ENCODE assay signal across 8 cellular contexts in the genomic region with DNA sequence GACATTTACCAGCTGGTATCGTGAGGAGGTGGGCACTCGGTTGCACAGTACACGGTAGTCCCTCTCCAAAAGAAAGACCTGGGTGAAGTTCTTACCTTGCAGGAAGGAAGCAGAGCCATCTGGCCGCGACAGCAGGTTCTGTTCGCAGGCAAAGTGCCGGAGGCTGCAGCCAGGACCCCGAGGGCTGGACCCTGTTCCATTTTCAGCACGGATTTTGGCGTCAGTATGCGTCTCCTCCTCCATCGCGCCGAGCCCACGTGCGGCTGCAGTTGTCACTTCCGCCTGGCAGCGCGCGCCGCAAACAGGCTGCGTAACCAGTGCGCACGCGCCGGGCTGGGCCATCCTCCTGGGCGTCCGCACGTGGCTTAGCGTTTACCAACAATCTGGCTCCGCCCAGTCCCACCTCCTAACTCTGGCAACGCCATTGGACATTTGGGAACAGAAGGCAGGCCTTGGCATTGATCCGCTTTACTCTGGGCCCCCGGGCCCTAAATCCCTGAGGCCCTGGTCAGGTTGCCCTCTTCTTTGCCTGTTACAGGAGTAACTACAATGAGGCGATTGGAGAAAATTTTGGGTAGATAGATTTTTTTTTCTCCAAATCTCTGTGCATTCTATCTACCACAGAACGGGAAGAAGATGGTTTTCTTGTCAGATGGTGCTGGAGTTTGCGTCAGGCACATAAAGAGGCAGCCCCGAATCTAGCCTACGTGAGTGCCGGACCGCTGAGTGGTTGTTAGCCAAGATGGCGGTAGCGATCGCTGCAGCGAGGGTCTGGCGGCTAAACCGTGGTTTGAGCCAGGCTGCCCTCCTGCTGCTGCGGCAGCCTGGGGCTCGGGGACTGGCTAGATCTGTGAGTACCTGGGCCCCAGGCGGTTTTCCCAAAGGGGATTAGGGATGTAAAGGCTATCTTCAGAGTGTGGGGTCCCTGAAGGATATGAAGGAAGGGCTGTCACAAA. TPM values are rescaled to one million over a fixed set of nuclear protein-coding genes. Genes with fewer than 3 reads are reported as not detected.
DNase-seq lines count a peak whose midpoint lies in the region; ATAC-seq and TF ChIP-seq lines count a peak whose summit lies in the region.

BCKDHA (plus strand) TSS at position 733 of the 956 bp plus-strand sequence; CDS start at position 743, 10 bp downstream.
EXOSC5 (minus strand) TSS at position 274 of the 956 bp plus-strand sequence; CDS start at position 243, 31 bp downstream.

- in situ Hi-C loops in GM13976 (cut with MboI; ENCODE audit: low sequenced_read_pairs, unreplicated experiment) = no loop called here

- intact Hi-C loops in T-helper 1 cell treated with Interleukin-12 subunit alpha and Interleukin-12 subunit beta and Interleukin-4 antibody, amounts not matched to agents 30 ng/mL and 1 ng/mL, for 36 hours (cut with micrococcal nuclease) = loop anchor here (1.0 to 5.0 kb wide), 13 partner anchors 33 to 954 kb away; partner anchors contain the start of genes ACTMAP, B9D2, COQ8B and DMAC2
- intact Hi-C loops in heart left ventricle (cut with DNase I) = loop anchor here in 8 of 10 donors (1.0 to 5.0 kb wide), 5 partner anchors 33 to 45 kb away; partner anchors contain the start of genes DMAC2 (in 6 of the 8), B9D2 (in 1 of the 8) and ERICH4 (in 1 of the 8)

- H3K36me3 Mint-ChIP-seq in type B pancreatic cell = no peaks in the 10 kb centered on the region

- H3K27me3 ChIP-seq in heart left ventricle = no peaks in the 10 kb centered on the region

- DNase-seq in GM13976 (ENCODE audit: low spot score) (peak; percentile 98), NCI-H146 treated with DMSO at 0.1 percent for 48 hours (lab: John Stamatoyannopoulos, UW; ENCODE audit: unreplicated experiment) (peak; percentile 100), amniotic epithelial cell (ENCODE audit: low read depth) (peak; percentile 99), heart left ventricle (peak; percentile 99 to 100 (median 99)), pons (ENCODE audit: low spot score) (peak; percentile 100), type B pancreatic cell (ENCODE audit: extremely low spot score, unreplicated experiment) (peak; percentile 99)

- no peaks in the 10 kb centered on the region for H3K9me3 ChIP-seq in heart left ventricle

- ATAC-seq in HG02870 (IDR thresholded peaks at IDR 0.05; ENCODE audit: unreplicated experiment) (peak; percentile 93), heart left ventricle (peak; percentile 98 to 99 (median 98))

- peaks cover 0 to 7% (median 0%) of the 10 kb centered on the region in 9 donors for H3K36me3 ChIP-seq in heart left ventricle

- peak within 1 kb of the TSS; percentile 61 to 99 (median 90) for H3K4me3 ChIP-seq in heart left ventricle

- H3K4me1 ChIP-seq in heart left ventricle = peaks cover 4 to 47% (median 33%) of the 10 kb centered on the region in 12 donors

- TF ChIP-seq CTCF in GM13976 (IDR thresholded peaks at IDR 0.05; ENCODE audit: borderline replicate concordance, control extremely low read depth, extremely low read depth, insufficient read depth, missing control alignments) = no peak
- TF ChIP-seq CTCF in heart left ventricle (IDR thresholded peaks at IDR 0.05) = peak in 1 of 12 donors; percentile 8
- TF ChIP-seq CTCF in type B pancreatic cell (conservative IDR thresholded peaks at IDR 0.05) = no peak

- H3K9me3 Mint-ChIP-seq in type B pancreatic cell = no peaks in the 10 kb centered on the region

- H3K27ac ChIP-seq in heart left ventricle = peak within 1 kb of the TSS; percentile 83 to 98 (median 91)

- 0 to 1% (median 0%) methylated on average over 49 to 50 of the region's 50 CpGs for WGBS in heart left ventricle, 4 donors

- no peaks in the 10 kb centered on the region for H3K27me3 Mint-ChIP-seq in type B pancreatic cell

- peak within 1 kb of the TSS; percentile 99 for H3K4me3 Mint-ChIP-seq in type B pancreatic cell

- TF ChIP-seq POLR2A in heart left ventricle (IDR thresholded peaks at IDR 0.05) = peak in 1 of 2 donors; percentile 29

- H3K27ac Mint-ChIP-seq in type B pancreatic cell = peak within 1 kb of the TSS; percentile 100

- peaks cover 26% of the 10 kb centered on the region for H3K4me1 Mint-ChIP-seq in type B pancreatic cell (ENCODE audit: unreplicated experiment)

RNA-seq across cellular contexts. Expression of gene BCKDHA, which starts in this region (rescaled TPM):
- total RNA-seq in T-helper 1 cell treated with Interleukin-12 subunit alpha and Interleukin-12 subunit beta and Interleukin-4 antibody, amounts not matched to agents 30 ng/mL and 1 ng/mL, for 36 hours = 13.8 and 18.2 TPM in 2 replicates
- total RNA-seq in heart left ventricle = 100 to 1,000 TPM in 2 of 9 donors, 10 to 100 TPM in 7; 32.0 to 149 (median 39.2) TPM
- polyA plus RNA-seq in heart left ventricle = 10 to 100 TPM; 39.1 to 74.4 TPM
- total RNA-seq in type B pancreatic cell (ENCODE audit: low replicate concordance) = 7.5 and 11.7 TPM in 2 replicates

RNA-seq across cellular contexts. Expression of gene EXOSC5, which starts in this region (rescaled TPM):
- total RNA-seq in T-helper 1 cell treated with Interleukin-12 subunit alpha and Interleukin-12 subunit beta and Interleukin-4 antibody, amounts not matched to agents 30 ng/mL and 1 ng/mL, for 36 hours = 31.3 and 37.6 TPM in 2 replicates
- total RNA-seq in heart left ventricle = 10 to 100 TPM in 8 of 9 donors, 1 to 10 TPM in 1; 9.6 to 18.6 (median 13.7) TPM
- 10 to 100 TPM; 21.2 to 40.4 TPM for polyA plus RNA-seq in heart left ventricle
- total RNA-seq in type B pancreatic cell (ENCODE audit: low replicate concordance) = 11.4 and 20.2 TPM in 2 replicates

Comparison
In these comparisons a context has a peak if more than half of its experiments do, and no peak if none do; other contexts are left out.
1. Peak in every context shown above with its lines: DNase-seq, ATAC-seq, H3K4me3 ChIP-seq and H3K27ac ChIP-seq.